In genomic region chr6:150322452-150322851, GRCh38 we compare ENCODE assay signal across 20 cellular contexts. TPM values are rescaled to one million over a fixed set of nuclear protein-coding genes. Genes with fewer than 3 reads are reported as not detected.
"Had no signal": no experiment of that assay in that cellular context is flagged by ENCODE, and none has a peak within 500 bp of the region (broad histone marks: within the 10 kb centered on the region; RNA-seq: fewer than 3 reads in every experiment).

No MANE protein-coding gene starts in this region.

- ATAC-seq: activated CD4-positive, CD25-positive, alpha-beta regulatory T cell treated with anti-CD3 and anti-CD28 coated beads, Interleukin-2, amount 50 U/mL, for 24 hours; activated CD8-positive, alpha-beta memory T cell treated with anti-CD3 and anti-CD28 coated beads, Interleukin-2, amount 10 ng/mL, durations not matched to agents 7 days and 5 days; activated T-cell treated with anti-CD3 and anti-CD28 coated beads, Interleukin-2, amount 50 U/mL, for 4 hours; esophagus mucosa; stimulated activated naive CD8-positive, alpha-beta T cell treated with anti-CD3 and anti-CD28 coated beads, Interleukin-15, Interleukin-2, amounts not matched to agents 100 U/mL and 50 U/mL, for 24 hours had no signal

- H3K4me3 ChIP-seq: lung, sigmoid colon had no signal

- H3K27me3 ChIP-seq: sigmoid colon had no signal

- FAIRE-seq: keratinocyte had no signal

- DNase-seq: activated CD4-positive, alpha-beta T cell treated with anti-CD3 and anti-CD28 coated beads, Interleukin-2, amount 50 U/mL, for 4 hours; activated CD8-positive, alpha-beta memory T cell treated with anti-CD3 and anti-CD28 coated beads, Interleukin-2, amount 10 ng/mL, durations not matched to agents 7 days and 5 days; activated gamma-delta T cell treated with Interleukin-2 at 50 U/mL for 16 hours; activated naive CD8-positive, alpha-beta T cell treated with anti-CD3 and anti-CD28 coated beads for 36 hours; activated T-cell treated with anti-CD3 and anti-CD28 coated beads, Interleukin-2, amount 50 U/mL, for 4 hours; brain microvascular endothelial cell; cerebellar nuclear complex; head of caudate nucleus; naive B cell; sigmoid colon; stimulated activated CD4-positive, alpha-beta T cell treated with anti-CD3 and anti-CD28 coated beads, Interleukin-2, amount 100 ng/mL, for 48 hours; stimulated activated CD8-positive, alpha-beta memory T cell treated with anti-CD3 and anti-CD28 coated beads, Interleukin-4, amount 100 ng/mL, for 48 hours; stimulated activated naive CD8-positive, alpha-beta T cell treated with anti-CD3 and anti-CD28 coated beads, Interleukin-15, Interleukin-2, amounts not matched to agents 100 U/mL and 50 U/mL, for 24 hours; SW 1271 had no signal

- H3K36me3 ChIP-seq: brain microvascular endothelial cell, sigmoid colon had no signal

- H3K9me3 ChIP-seq: sigmoid colon had no signal

- H3K27ac ChIP-seq: brain microvascular endothelial cell, sigmoid colon had no signal

- H3K4me1 ChIP-seq: sigmoid colon had no signal

RNA-seq across cellular contexts. Expression of gene IYD, which starts 46.4 kb away (rescaled TPM):
- total RNA-seq: activated CD8-positive, alpha-beta memory T cell treated with anti-CD3 and anti-CD28 coated beads, Interleukin-2, amount 10 ng/mL, durations not matched to agents 7 days and 5 days; activated naive CD8-positive, alpha-beta T cell treated with anti-CD3 and anti-CD28 coated beads for 36 hours; esophagus mucosa; fibroblast of villous mesenchyme; temporal lobe had no signal
